16 cellular contexts compared by ENCODE assay signal in the genomic region with DNA sequence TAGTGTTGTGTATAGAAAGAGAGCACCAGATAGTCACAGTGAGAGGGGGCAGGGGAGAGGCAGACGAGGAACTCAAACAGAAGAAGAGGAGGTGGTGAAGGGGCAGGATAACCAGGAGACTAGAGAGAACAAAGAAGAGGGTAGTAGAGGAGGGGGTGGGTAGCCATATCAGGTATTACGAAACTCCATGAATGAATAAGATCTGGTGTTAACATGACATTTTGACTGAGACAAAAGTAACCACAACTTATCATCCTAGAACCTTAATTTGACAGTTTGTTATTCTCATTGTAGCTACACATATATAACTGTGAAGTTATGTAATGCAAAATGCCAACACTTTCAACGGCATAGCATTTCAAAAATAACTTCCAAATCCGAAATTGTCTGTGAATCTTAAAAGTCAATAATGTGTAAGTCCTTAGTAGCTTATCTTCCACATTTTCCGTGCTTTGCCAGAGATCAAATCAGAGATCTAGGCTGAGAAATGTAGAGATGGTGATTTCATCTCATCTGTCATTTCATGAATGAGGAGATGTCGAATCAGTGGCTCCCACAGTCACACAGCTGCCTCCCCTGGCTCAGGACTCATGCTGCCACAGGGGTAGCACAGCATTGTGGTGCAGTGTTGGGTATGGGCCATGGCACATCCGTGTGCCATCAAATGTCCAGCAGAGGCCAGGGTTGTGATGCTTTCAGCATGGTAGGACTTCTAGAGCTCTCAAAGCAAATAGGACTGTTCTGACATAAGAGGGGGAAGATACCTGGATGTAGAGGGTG.
DNase-seq lines count a peak whose midpoint lies in the region; ATAC-seq and TF ChIP-seq lines count a peak whose summit lies in the region.
"Had no signal": no experiment of that assay in that cellular context is flagged by ENCODE, and none has a peak within 500 bp of the region (broad histone marks: within the 10 kb centered on the region; RNA-seq: fewer than 3 reads in every experiment).

No MANE protein-coding gene starts in this region.

- peaks cover 18% of the 10 kb centered on the region for H3K4me1 Mint-ChIP-seq in activated naive CD8-positive, alpha-beta T cell treated with anti-CD3 and anti-CD28 coated beads, Interleukin-2, amount 50 U/mL, for 24 hours
- H3K4me1 Mint-ChIP-seq in stimulated activated naive CD8-positive, alpha-beta T cell treated with anti-CD3 and anti-CD28 coated beads, Interleukin-15, Interleukin-2, amounts not matched to agents 100 ng/mL and 50 ng/mL, for 24 hours (ENCODE audit: low read depth), result peaks cover 19% of the 10 kb centered on the region

- no peak for TF ChIP-seq POLR2A in spleen (IDR thresholded peaks at IDR 0.05)

- peak; percentile 63 for ATAC-seq in HG02870 (IDR thresholded peaks at IDR 0.05; ENCODE audit: unreplicated experiment)
- ATAC-seq in activated naive CD8-positive, alpha-beta T cell treated with anti-CD3 and anti-CD28 coated beads, Interleukin-2, amount 50 U/mL, for 24 hours, result peak; percentile 86
- ATAC-seq: HCT116, left colon had no signal

- no peaks in the 10 kb centered on the region for H3K36me3 Mint-ChIP-seq in activated naive CD8-positive, alpha-beta T cell treated with anti-CD3 and anti-CD28 coated beads, Interleukin-2, amount 50 U/mL, for 24 hours (ENCODE audit: low read depth)
- no peaks in the 10 kb centered on the region for H3K36me3 Mint-ChIP-seq in stimulated activated naive CD8-positive, alpha-beta T cell treated with anti-CD3 and anti-CD28 coated beads, Interleukin-15, Interleukin-2, amounts not matched to agents 100 ng/mL and 50 ng/mL, for 24 hours (ENCODE audit: low read depth)
- H3K36me3 Mint-ChIP-seq: activated naive CD8-positive, alpha-beta T cell had no signal

- TF ChIP-seq CTCF in spleen (IDR thresholded peaks at IDR 0.05 in 8 of 11, conservative IDR thresholded peaks at IDR 0.05 in 3 of 11), result no peak

- H3K36me3 ChIP-seq in spleen, result no peaks in the 10 kb centered on the region

- no peaks in the 10 kb centered on the region for H3K9me3 Mint-ChIP-seq in activated naive CD8-positive, alpha-beta T cell treated with anti-CD3 and anti-CD28 coated beads, Interleukin-2, amount 50 U/mL, for 24 hours
- H3K9me3 Mint-ChIP-seq in stimulated activated naive CD8-positive, alpha-beta T cell treated with anti-CD3 and anti-CD28 coated beads, Interleukin-15, Interleukin-2, amounts not matched to agents 100 ng/mL and 50 ng/mL, for 24 hours, result no peaks in the 10 kb centered on the region

- H3K27ac ChIP-seq in spleen, result no peak overlapping the region
- H3K27ac ChIP-seq: BLaER1, PC-9 had no signal

- H3K4me1 ChIP-seq in spleen, result peaks cover 0 to 6% (median 0%) of the 10 kb centered on the region in 6 donors

- 56 to 81% (median 67%) methylated on average over 7 of the region's 7 CpGs for WGBS in spleen, 5 donors

- DNase-seq in stimulated activated CD4-positive, alpha-beta T cell treated with anti-CD3 and anti-CD28 coated beads, Interleukin-15, amount 100 ng/mL, for 24 hours, result peak; percentile 53
- no peak for DNase-seq in stimulated activated CD4-positive, alpha-beta T cell treated with anti-CD3 and anti-CD28 coated beads, Interleukin-4, amount 100 ng/mL, for 1 hour
- peak; percentile 15 for DNase-seq in activated naive CD8-positive, alpha-beta T cell treated with anti-CD3 and anti-CD28 coated beads, Interleukin-2, amount 50 U/mL, for 24 hours
- DNase-seq in spleen (no peak), DMS79 (lab: John Stamatoyannopoulos, UW) (no peak), cardiac septum (ENCODE audit: low spot score) (no peak)
- DNase-seq: cerebellar nuclear complex, left colon, NCI-H1105, NCI-H226, PC-9 had no signal

- intact Hi-C loops in spleen (cut with DNase I; ENCODE audit: low total_unique reads), result no loop called here
- intact Hi-C loops in cardiac septum (cut with DNase I), result no loop called here

- H3K4me3 ChIP-seq in spleen, result no peak overlapping the region
- H3K4me3 ChIP-seq: BLaER1, PC-9 had no signal

- no peaks in the 10 kb centered on the region for H3K27me3 ChIP-seq in spleen (replicated peaks in 1 of 7)
- H3K27me3 ChIP-seq: BLaER1 had no signal

- H3K9me3 ChIP-seq in spleen, result no peaks in the 10 kb centered on the region
- H3K9me3 ChIP-seq: BLaER1 had no signal

- peaks cover 12% of the 10 kb centered on the region for H3K27me3 Mint-ChIP-seq in activated naive CD8-positive, alpha-beta T cell treated with anti-CD3 and anti-CD28 coated beads, Interleukin-2, amount 50 U/mL, for 24 hours
- H3K27me3 Mint-ChIP-seq in stimulated activated naive CD8-positive, alpha-beta T cell treated with anti-CD3 and anti-CD28 coated beads, Interleukin-15, Interleukin-2, amounts not matched to agents 100 ng/mL and 50 ng/mL, for 24 hours, result no peaks in the 10 kb centered on the region
- H3K27me3 Mint-ChIP-seq: activated naive CD8-positive, alpha-beta T cell had no signal

- H3K27ac Mint-ChIP-seq in activated naive CD8-positive, alpha-beta T cell treated with anti-CD3 and anti-CD28 coated beads, Interleukin-2, amount 50 U/mL, for 24 hours, result no peak overlapping the region
- peak overlapping the region; percentile 56 for H3K27ac Mint-ChIP-seq in stimulated activated naive CD8-positive, alpha-beta T cell treated with anti-CD3 and anti-CD28 coated beads, Interleukin-15, Interleukin-2, amounts not matched to agents 100 ng/mL and 50 ng/mL, for 24 hours
- H3K27ac Mint-ChIP-seq: activated naive CD8-positive, alpha-beta T cell had no signal

- no peak overlapping the region for H3K4me3 Mint-ChIP-seq in activated naive CD8-positive, alpha-beta T cell treated with anti-CD3 and anti-CD28 coated beads, Interleukin-2, amount 50 U/mL, for 24 hours
- no peak overlapping the region for H3K4me3 Mint-ChIP-seq in stimulated activated naive CD8-positive, alpha-beta T cell treated with anti-CD3 and anti-CD28 coated beads, Interleukin-15, Interleukin-2, amounts not matched to agents 100 ng/mL and 50 ng/mL, for 24 hours
- H3K4me3 Mint-ChIP-seq: activated naive CD8-positive, alpha-beta T cell had no signal

Comparison
In these comparisons a context has a peak if more than half of its experiments do, and no peak if none do; other contexts are left out.
1. DNase-seq: peak in stimulated activated CD4-positive, alpha-beta T cell treated with anti-CD3 and anti-CD28 coated beads, Interleukin-15, amount 100 ng/mL, for 24 hours (single experiment) and activated naive CD8-positive, alpha-beta T cell treated with anti-CD3 and anti-CD28 coated beads, Interleukin-2, amount 50 U/mL, for 24 hours (single experiment); none in stimulated activated CD4-positive, alpha-beta T cell treated with anti-CD3 and anti-CD28 coated beads, Interleukin-4, amount 100 ng/mL, for 1 hour (single experiment), spleen (single experiment), DMS79 (single experiment) and cardiac septum (single experiment).